In genomic region chr1:53390261-53390660, GRCh38 we compare ENCODE assay signal across 11 cellular contexts.
DNase-seq lines count a peak whose midpoint lies in the region; ATAC-seq and TF ChIP-seq lines count a peak whose summit lies in the region.
"Had no signal": no experiment of that assay in that cellular context is flagged by ENCODE, and none has a peak within 500 bp of the region (broad histone marks: within the 10 kb centered on the region; RNA-seq: fewer than 3 reads in every experiment).

No MANE protein-coding gene starts in this region.

- 53 to 55% methylated on average over 5 of the region's 5 CpGs for WGBS in GM23248 (ENCODE audit: low coverage in 1 of 2, low lambda C conversion rate in 2 of 2, missing lambda C conversion rate in 2 of 2), 2 experiments

- H3K27me3 ChIP-seq in Peyer's patch (no peaks in the 10 kb centered on the region), GM23248 (replicated peaks; ENCODE audit: insufficient read depth) (0 out of 2 replicates have a peak, but pooled peaks cover 5% of the 10 kb centered on the region)
- H3K27me3 ChIP-seq in effector memory CD4-positive, alpha-beta T cell (replicated peaks; ENCODE audit: control insufficient read depth, insufficient read depth, low read length, poor library complexity, severe bottlenecking) = no peaks in the 10 kb centered on the region

- no peak overlapping the region for H2AFZ ChIP-seq in GM23248

- no peaks in the 10 kb centered on the region for H3K27me3 Mint-ChIP-seq in stimulated activated memory B cell treated with anti-CD40 and anti-IgM and Interleukin-4, amounts not matched to agents 10 μg/mL and 1 μg/mL and 100 μg/mL, for 72 hours

- TF ChIP-seq POLR2A in Peyer's patch (IDR thresholded peaks at IDR 0.05) = no peak

- in situ Hi-C loops in GM23248 (cut with MboI) = loop anchor here (5.0 kb wide), 1 partner anchor 113 kb away; no protein-coding TSS in a partner anchor

- H3K36me3 Mint-ChIP-seq in stimulated activated memory B cell treated with anti-CD40 and anti-IgM and Interleukin-4, amounts not matched to agents 10 μg/mL and 1 μg/mL and 100 μg/mL, for 72 hours = no peaks in the 10 kb centered on the region

- H3K36me3 ChIP-seq in Peyer's patch (no peaks in the 10 kb centered on the region), GM23248 (ENCODE audit: low read depth) (no peaks in the 10 kb centered on the region)
- no peaks in the 10 kb centered on the region for H3K36me3 ChIP-seq in effector memory CD4-positive, alpha-beta T cell (ENCODE audit: control insufficient read depth, insufficient read depth, low read length)

- no peak overlapping the region for H3K4me2 ChIP-seq in GM23248 (ENCODE audit: unreplicated experiment)

- H4K20me1 ChIP-seq in GM23248 (ENCODE audit: insufficient read depth) = no peaks in the 10 kb centered on the region

- no peak for TF ChIP-seq CTCF in Peyer's patch (IDR thresholded peaks at IDR 0.05)

- no peaks in the 10 kb centered on the region for H3F3A ChIP-seq in GM23248 (ENCODE audit: insufficient read depth)

- H3K4me1 ChIP-seq in Peyer's patch = no peaks in the 10 kb centered on the region
- H3K4me1 ChIP-seq in GM23248 (ENCODE audit: insufficient read depth) = no peaks in the 10 kb centered on the region
- peaks cover 3% of the 10 kb centered on the region for H3K4me1 ChIP-seq in effector memory CD4-positive, alpha-beta T cell (ENCODE audit: control insufficient read depth, insufficient read depth, low read length, poor library complexity, severe bottlenecking)

- H3K4me3 Mint-ChIP-seq in stimulated activated memory B cell treated with anti-CD40 and anti-IgM and Interleukin-4, amounts not matched to agents 10 μg/mL and 1 μg/mL and 100 μg/mL, for 72 hours = peak overlapping the region; percentile 25

- H3K27ac Mint-ChIP-seq in stimulated activated memory B cell treated with anti-CD40 and anti-IgM and Interleukin-4, amounts not matched to agents 10 μg/mL and 1 μg/mL and 100 μg/mL, for 72 hours = peak overlapping the region; percentile 69

- no peaks in the 10 kb centered on the region for H3K9me2 ChIP-seq in GM23248 (ENCODE audit: insufficient read depth)

- intact Hi-C loops in left ventricle myocardium superior (cut with micrococcal nuclease) = no loop called here

- H3K9me3 Mint-ChIP-seq in stimulated activated memory B cell treated with anti-CD40 and anti-IgM and Interleukin-4, amounts not matched to agents 10 μg/mL and 1 μg/mL and 100 μg/mL, for 72 hours = no peaks in the 10 kb centered on the region

- DNase-seq in M059J (ENCODE audit: low read depth) (peak; percentile 29), Peyer's patch (peak in 2 of 3 donors; percentile 35 to 62), left ventricle myocardium superior (peak; percentile 64), GM23248 (no peak)
- no peak for DNase-seq in effector memory CD4-positive, alpha-beta T cell
- DNase-seq: activated CD4-positive, CD25-positive, alpha-beta regulatory T cell treated with anti-CD3 and anti-CD28 coated beads, Interleukin-2, amount 50 U/mL, for 72 hours; HCEC 1CT; NCI-H1417 treated with DMSO at 0.1 percent for 48 hours; SHP77 treated with DMSO at 0.1 percent for 48 hours had no signal

- peaks cover 14% of the 10 kb centered on the region for H3K4me1 Mint-ChIP-seq in stimulated activated memory B cell treated with anti-CD40 and anti-IgM and Interleukin-4, amounts not matched to agents 10 μg/mL and 1 μg/mL and 100 μg/mL, for 72 hours

- ATAC-seq in left ventricle myocardium superior (peak; percentile 49), HG02885 (IDR thresholded peaks at IDR 0.05; ENCODE audit: poor library complexity, unreplicated experiment) (no peak)
- ATAC-seq in stimulated activated memory B cell treated with anti-CD40 and anti-IgM and Interleukin-4, amounts not matched to agents 10 μg/mL and 1 μg/mL and 100 μg/mL, for 72 hours = no peak

- no peaks in the 10 kb centered on the region for H3K79me2 ChIP-seq in GM23248 (ENCODE audit: insufficient read depth)

- H3K4me3 ChIP-seq in Peyer's patch (no peak overlapping the region), GM23248 (no peak overlapping the region)
- no peak overlapping the region for H3K4me3 ChIP-seq in effector memory CD4-positive, alpha-beta T cell (ENCODE audit: insufficient read depth, low read depth, low read length, poor library complexity, severe bottlenecking)

- no peaks in the 10 kb centered on the region for H3K9me3 ChIP-seq in Peyer's patch
- no peaks in the 10 kb centered on the region for H3K9me3 ChIP-seq in GM23248 (ENCODE audit: low read depth)
- no peaks in the 10 kb centered on the region for H3K9me3 ChIP-seq in effector memory CD4-positive, alpha-beta T cell (ENCODE audit: control insufficient read depth, low read length)

- H3K27ac ChIP-seq in Peyer's patch (no peak overlapping the region), GM23248 (no peak overlapping the region)
- no peak overlapping the region for H3K27ac ChIP-seq in effector memory CD4-positive, alpha-beta T cell (ENCODE audit: insufficient read depth, low read length, poor library complexity, severe bottlenecking)

- no peak overlapping the region for H3K9ac ChIP-seq in GM23248

Comparison
In these comparisons a context has a peak if more than half of its experiments do, and no peak if none do; other contexts are left out.
1. DNase-seq: peak in M059J (single experiment), Peyer's patch (2 of 3) and left ventricle myocardium superior (single experiment); none in GM23248 (single experiment) and effector memory CD4-positive, alpha-beta T cell (0 of 3).